19 cellular contexts compared by ENCODE assay signal in genomic region chr16:17917316-17918019, GRCh38.
DNase-seq lines count a peak whose midpoint lies in the region; ATAC-seq and TF ChIP-seq lines count a peak whose summit lies in the region.
"Had no signal": no experiment of that assay in that cellular context is flagged by ENCODE, and none has a peak within 500 bp of the region (broad histone marks: within the 10 kb centered on the region; RNA-seq: fewer than 3 reads in every experiment).

No MANE protein-coding gene starts in this region.

- TF ChIP-seq RAD21 in liver (IDR thresholded peaks at IDR 0.05) = peak; percentile 14 to 23

- CTCF ChIA-PET in T-cell (lab: Charles Lee) = no interaction called here

- H3K4me3 ChIP-seq in hepatocyte (no peak overlapping the region), liver (ENCODE audit: low read depth in 1 of 3, low read length in 3 of 3) (no peak overlapping the region), esophagus muscularis mucosa (no peak overlapping the region)
- H3K4me3 ChIP-seq: A549; BLaER1 treated with 17β-estradiol and CSF1 and Interleukin-3, amounts not matched to agents 10 nM and 100 nM had no signal

- H3K9me3 Mint-ChIP-seq in T-cell = peaks cover 3 to 17% (median 10%) of the 10 kb centered on the region in 3 donors

- 63% methylated on average over 3 of the region's 3 CpGs for WGBS in hepatocyte (ENCODE audit: low lambda C conversion rate, missing lambda C conversion rate)
- 32% methylated on average over 3 of the region's 3 CpGs for WGBS in liver
- 72% methylated on average over 3 of the region's 3 CpGs for WGBS in esophagus muscularis mucosa

- H3K4me3 Mint-ChIP-seq in T-cell = no peak overlapping the region
- H3K4me3 Mint-ChIP-seq: B cell; CD4-positive, alpha-beta T cell; CD8-positive, alpha-beta T cell had no signal

- no peaks in the 10 kb centered on the region for H3K9me3 ChIP-seq in hepatocyte (ENCODE audit: low read depth)
- peaks cover 0 to 10% (median 3%) of the 10 kb centered on the region in 4 donors for H3K9me3 ChIP-seq in liver (ENCODE audit: control insufficient read depth in 4 of 4, low read length in 3 of 4)
- peaks cover 0 to 40% (median 28%) of the 10 kb centered on the region in 4 donors for H3K9me3 ChIP-seq in esophagus muscularis mucosa
- H3K9me3 ChIP-seq: Caco-2 had no signal

- TF ChIP-seq CTCF in hepatocyte (IDR thresholded peaks at IDR 0.05; ENCODE audit: poor library complexity) (no peak), liver (IDR thresholded peaks at IDR 0.05; ENCODE audit: low read depth, low read length, missing input control) (no peak), esophagus muscularis mucosa (IDR thresholded peaks at IDR 0.05) (no peak)

- intact Hi-C loops in esophagus muscularis mucosa (cut with DNase I) = no loop called here

- H3K27ac Mint-ChIP-seq in T-cell = no peak overlapping the region
- H3K27ac Mint-ChIP-seq: B cell; CD4-positive, alpha-beta T cell; CD8-positive, alpha-beta T cell had no signal

- no peak overlapping the region for H3K9ac ChIP-seq in liver (ENCODE audit: low read depth in 1 of 2, low read length in 2 of 2)
- H3K9ac ChIP-seq: BLaER1 treated with 17β-estradiol and CSF1 and Interleukin-3, amounts not matched to agents 10 nM and 100 nM had no signal

- no peaks in the 10 kb centered on the region for H3K4me1 ChIP-seq in hepatocyte (ENCODE audit: insufficient read depth)
- H3K4me1 ChIP-seq in liver (ENCODE audit: control insufficient read depth in 4 of 4, insufficient read depth in 4 of 4, low read length in 3 of 4) = peaks cover 0 to 30% (median 16%) of the 10 kb centered on the region in 4 donors
- no peaks in the 10 kb centered on the region for H3K4me1 ChIP-seq in esophagus muscularis mucosa
- H3K4me1 ChIP-seq: A549; BLaER1 treated with 17β-estradiol and CSF1 and Interleukin-3, amounts not matched to agents 10 nM and 100 nM; Caco-2 had no signal

- H3K36me3 Mint-ChIP-seq in T-cell = no peaks in the 10 kb centered on the region
- H3K36me3 Mint-ChIP-seq: CD8-positive, alpha-beta T cell had no signal

- no peaks in the 10 kb centered on the region for H4K20me1 ChIP-seq in hepatocyte (ENCODE audit: insufficient read depth, poor library complexity, severe bottlenecking)
- H4K20me1 ChIP-seq: BLaER1 treated with 17β-estradiol and CSF1 and Interleukin-3, amounts not matched to agents 10 nM and 100 nM had no signal

- H3K4me2 ChIP-seq in hepatocyte = no peak overlapping the region
- H3K4me2 ChIP-seq: A549; BLaER1 treated with 17β-estradiol and CSF1 and Interleukin-3, amounts not matched to agents 10 nM and 100 nM had no signal

- H3K27me3 ChIP-seq in hepatocyte = no peaks in the 10 kb centered on the region
- no peaks in the 10 kb centered on the region for H3K27me3 ChIP-seq in liver (ENCODE audit: control insufficient read depth in 4 of 4, insufficient read depth in 4 of 4, low read length in 3 of 4)
- H3K27me3 ChIP-seq in esophagus muscularis mucosa = no peaks in the 10 kb centered on the region
- H3K27me3 ChIP-seq: BLaER1 treated with 17β-estradiol and CSF1 and Interleukin-3, amounts not matched to agents 10 nM and 100 nM had no signal

- H2AFZ ChIP-seq in hepatocyte = no peak overlapping the region

- no peaks in the 10 kb centered on the region for H3K4me1 Mint-ChIP-seq in T-cell
- H3K4me1 Mint-ChIP-seq: B cell had no signal

- no peaks in the 10 kb centered on the region for H3K9me2 ChIP-seq in hepatocyte (replicated peaks; ENCODE audit: insufficient read depth)

- TF ChIP-seq POLR2A in esophagus muscularis mucosa (IDR thresholded peaks at IDR 0.05; ENCODE audit: low read depth) = no peak

- POLR2A ChIA-PET in T-cell (lab: Charles Lee) = interaction anchor here in 1 of 2 donors (0.6 kb wide), 1 partner anchor 170 kb away, joined by 4 read pairs; no protein-coding TSS in a partner anchor

- TF ChIP-seq EP300 in esophagus muscularis mucosa (IDR thresholded peaks at IDR 0.05) = no peak

- peak; percentile 86 for ATAC-seq in left lobe of liver
- ATAC-seq in T-cell (replicated peaks in 1 of 4) = no peak
- ATAC-seq: A549; CD8-positive, alpha-beta T cell had no signal

- H3K36me3 ChIP-seq in hepatocyte (replicated peaks; ENCODE audit: insufficient read depth, low read depth) (no peaks in the 10 kb centered on the region), liver (ENCODE audit: control insufficient read depth in 4 of 4, insufficient read depth in 3 of 4, low read depth in 1 of 4, low read length in 3 of 4) (no peaks in the 10 kb centered on the region), esophagus muscularis mucosa (no peaks in the 10 kb centered on the region)
- H3K36me3 ChIP-seq: BLaER1 treated with 17β-estradiol and CSF1 and Interleukin-3, amounts not matched to agents 10 nM and 100 nM had no signal

- H3K27ac ChIP-seq in hepatocyte (no peak overlapping the region), liver (ENCODE audit: low read depth in 1 of 2, low read length in 2 of 2) (peak overlapping the region; percentile 76 to 81), esophagus muscularis mucosa (replicated peaks in 1 of 4) (no peak overlapping the region)
- H3K27ac ChIP-seq: 22Rv1; A549; BLaER1 treated with 17β-estradiol and CSF1 and Interleukin-3, amounts not matched to agents 10 nM and 100 nM; C4-2B had no signal

- DNase-seq in hepatocyte (ENCODE audit: low spot score) (peak; percentile 19), left lobe of liver (ENCODE audit: low spot score) (peak; percentile 85), mucosa of gallbladder (ENCODE audit: low spot score) (peak; percentile 80), esophagus muscularis mucosa (ENCODE audit: extremely low spot score) (no peak), T-cell (no peak)
- DNase-seq in activated CD4-positive, CD25-positive, alpha-beta regulatory T cell (lab: John Stamatoyannopoulos, UW) = no peak
- DNase-seq: AML-193; Caco-2; Calu3; CD4-positive, alpha-beta T cell; CD8-positive, alpha-beta T cell; DMS79 treated with DMSO at 0.1 percent for 48 hours; GF-D8 had no signal

- peaks cover 14% of the 10 kb centered on the region in 2 donors for H3K27me3 Mint-ChIP-seq in T-cell

- H3K79me2 ChIP-seq in hepatocyte = no peaks in the 10 kb centered on the region

TF ChIP-seq in liver, 16 proteins besides CTCF, POLR2A, EP300 and RAD21 (continues in another document):
- peak; percentile 89 for TF ChIP-seq MAX (IDR thresholded peaks at IDR 0.05)
- peak in 1 of 2 donors; percentile 17 for TF ChIP-seq GABPA (IDR thresholded peaks at IDR 0.05 in 1 of 2, conservative IDR thresholded peaks at IDR 0.05 in 1 of 2)
- TF ChIP-seq NR2F2 (IDR thresholded peaks at IDR 0.05) = no peak
- TF ChIP-seq ZBTB33 (IDR thresholded peaks at IDR 0.05) = peak; percentile 92
- TF ChIP-seq FOXA1 (IDR thresholded peaks at IDR 0.05) = peak; percentile 74
- peak; percentile 44 for TF ChIP-seq HNF4G (IDR thresholded peaks at IDR 0.05)
- TF ChIP-seq SP1 (IDR thresholded peaks at IDR 0.05) = peak; percentile 96
- TF ChIP-seq YY1 (IDR thresholded peaks at IDR 0.05) = peak; percentile 91
- TF ChIP-seq RXRA (IDR thresholded peaks at IDR 0.05) = peak; percentile 98 to 99
- TF ChIP-seq FOXA2 (IDR thresholded peaks at IDR 0.05) = peak; percentile 90
- no peak for TF ChIP-seq TAF1 (conservative IDR thresholded peaks at IDR 0.05)
- peak; percentile 95 for TF ChIP-seq ATF3 (IDR thresholded peaks at IDR 0.05)
- peak in 1 of 2 donors; percentile 57 for TF ChIP-seq EGR1 (IDR thresholded peaks at IDR 0.05; ENCODE audit: low read depth in 2 of 2)
- TF ChIP-seq JUND (IDR thresholded peaks at IDR 0.05) = peak; percentile 98

Comparison
In these comparisons a context has a peak if more than half of its experiments do, and no peak if none do; other contexts are left out.
1. DNase-seq: peak in hepatocyte (single experiment), left lobe of liver (single experiment) and mucosa of gallbladder (single experiment); none in esophagus muscularis mucosa (single experiment), T-cell (0 of 34) and activated CD4-positive, CD25-positive, alpha-beta regulatory T cell (0 of 4).
2. H3K27ac ChIP-seq: peak in liver (2 of 2); none in hepatocyte (single experiment) and esophagus muscularis mucosa (0 of 4).